1 cellular context compared by ENCODE assay signal in the genomic region with DNA sequence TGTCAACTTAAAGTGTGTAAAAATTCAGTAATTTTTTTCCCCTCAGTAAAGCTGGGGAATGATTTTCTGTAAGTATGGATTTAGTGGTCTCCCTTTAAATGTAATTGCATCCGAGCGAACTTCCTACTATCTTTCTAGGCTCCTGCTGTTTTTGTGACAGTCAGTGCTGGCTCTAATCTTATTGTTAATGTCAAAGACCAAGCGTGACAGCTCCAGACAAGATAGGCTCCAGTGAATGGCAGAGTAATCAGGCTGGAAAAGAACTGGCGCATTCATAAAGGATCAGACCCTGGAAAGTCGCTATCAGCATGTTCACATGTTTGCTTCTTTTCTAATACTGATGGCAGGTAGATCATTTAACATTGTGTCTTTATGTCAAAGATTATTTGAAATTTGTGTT.
TF ChIP-seq lines count a peak whose summit lies in the region.

No MANE protein-coding gene starts in this region.

TF ChIP-seq in SK-N-SH, 30 proteins besides CTCF, POLR2A, EP300 and RAD21 (continued from another document):
- TF ChIP-seq, protein P1, sequence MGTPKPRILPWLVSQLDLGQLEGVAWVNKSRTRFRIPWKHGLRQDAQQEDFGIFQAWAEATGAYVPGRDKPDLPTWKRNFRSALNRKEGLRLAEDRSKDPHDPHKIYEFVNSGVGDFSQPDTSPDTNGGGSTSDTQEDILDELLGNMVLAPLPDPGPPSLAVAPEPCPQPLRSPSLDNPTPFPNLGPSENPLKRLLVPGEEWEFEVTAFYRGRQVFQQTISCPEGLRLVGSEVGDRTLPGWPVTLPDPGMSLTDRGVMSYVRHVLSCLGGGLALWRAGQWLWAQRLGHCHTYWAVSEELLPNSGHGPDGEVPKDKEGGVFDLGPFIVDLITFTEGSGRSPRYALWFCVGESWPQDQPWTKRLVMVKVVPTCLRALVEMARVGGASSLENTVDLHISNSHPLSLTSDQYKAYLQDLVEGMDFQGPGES (IDR thresholded peaks at IDR 0.05; ENCODE audit: low read depth, low read length): no peak
- TF ChIP-seq SMC3 (IDR thresholded peaks at IDR 0.05; ENCODE audit: low read depth, low read length) (no peak; the same call in 1 of the 2 replicates), MXI1 (IDR thresholded peaks at IDR 0.05; ENCODE audit: low read depth, low read length) (peak; percentile 48; the same call in 1 of the 2 replicates), RXRA (IDR thresholded peaks at IDR 0.05; ENCODE audit: borderline replicate concordance, low read depth) (no peak), TEAD4 (IDR thresholded peaks at IDR 0.05; ENCODE audit: borderline replicate concordance, insufficient read depth) (no peak), SIN3A (IDR thresholded peaks at IDR 0.05; ENCODE audit: borderline replicate concordance, low read depth, low read length) (no peak)
